In genomic region chr7:183907-184767, GRCh38 we compare ENCODE assay signal across 24 cellular contexts. TPM values are rescaled to one million over a fixed set of nuclear protein-coding genes. Genes with fewer than 3 reads are reported as not detected.
"Had no signal": no experiment of that assay in that cellular context is flagged by ENCODE, and none has a peak within 500 bp of the region (broad histone marks: within the 10 kb centered on the region; RNA-seq: fewer than 3 reads in every experiment).

No MANE protein-coding gene starts in this region.

- H3K9me3 Mint-ChIP-seq: activated CD4-positive, alpha-beta memory T cell treated with anti-CD3 and anti-CD28 coated beads for 36 hours; activated CD4-positive, alpha-beta T cell treated with anti-CD3 and anti-CD28 coated beads, Interleukin-2, amount 10 ng/mL, durations not matched to agents 24 days and 14 days; activated T-cell treated with anti-CD3 and anti-CD28 coated beads, Interleukin-2, amount 50 U/mL, for 24 hours; dendritic cell treated with granulocyte-macrophage colony-stimulating factor and Interleukin-4, amounts not matched to agents 40 ng/mL and 50 ng/mL, for 4 days; mesothelial cell of epicardium; naive thymus-derived CD8-positive, alpha-beta T cell; stimulated activated effector memory CD8-positive, alpha-beta T cell treated with anti-CD3 and anti-CD28 coated beads, Interleukin-12 subunit alpha, Interleukin-12 subunit beta, amount 100 ng/mL, for 72 hours; stimulated activated naive CD8-positive, alpha-beta T cell treated with anti-CD3 and anti-CD28 coated beads, Interleukin-15, Interleukin-2, amounts not matched to agents 100 ng/mL and 50 ng/mL, for 24 hours; T-helper 1 cell treated with Interleukin-12 subunit alpha and Interleukin-12 subunit beta and Interleukin-4 antibody, amounts not matched to agents 30 μg/mL and 1 μg/mL, for 36 hours; type B pancreatic cell had no signal

- H3K9me3 ChIP-seq: esophagus squamous epithelium had no signal

- DNase-seq: activated CD4-positive, alpha-beta memory T cell treated with anti-CD3 and anti-CD28 coated beads for 36 hours; activated CD4-positive, alpha-beta T cell treated with anti-CD3 and anti-CD28 coated beads, Interleukin-2, amount 10 ng/mL, durations not matched to agents 24 days and 14 days; activated CD4-positive, CD25-positive, alpha-beta regulatory T cell treated with anti-CD3 and anti-CD28 coated beads, Interleukin-2, amount 50 U/mL, for 72 hours; activated CD8-positive, alpha-beta memory T cell treated with anti-CD3 and anti-CD28 coated beads, Interleukin-2, amount 50 U/mL, for 48 hours; activated gamma-delta T cell treated with Interleukin-2 at 50 U/mL for 16 hours; activated naive CD4-positive, alpha-beta T cell treated with anti-CD3 and anti-CD28 coated beads, Interleukin-2, amount 50 U/mL, for 16 hours; activated T-cell treated with anti-CD3 and anti-CD28 coated beads, Interleukin-2, amount 50 U/mL, for 24 hours; amniotic stem cell; brain microvascular endothelial cell; esophagus squamous epithelium; left cardiac atrium; naive thymus-derived CD8-positive, alpha-beta T cell; small intestine; stimulated activated CD4-positive, alpha-beta T cell treated with anti-CD3 and anti-CD28 coated beads, Interleukin-4, amount 100 ng/mL, for 24 hours; SW 1271; T-helper 9 cell had no signal

- H3K36me3 Mint-ChIP-seq: activated CD4-positive, alpha-beta memory T cell treated with anti-CD3 and anti-CD28 coated beads for 36 hours; mesothelial cell of epicardium; naive thymus-derived CD8-positive, alpha-beta T cell; stimulated activated effector memory CD8-positive, alpha-beta T cell treated with anti-CD3 and anti-CD28 coated beads, Interleukin-12 subunit alpha, Interleukin-12 subunit beta, amount 100 ng/mL, for 72 hours; type B pancreatic cell had no signal

- H3K36me3 ChIP-seq: brain microvascular endothelial cell, esophagus squamous epithelium had no signal

- H3K27me3 ChIP-seq: brain microvascular endothelial cell, hepatocyte had no signal

- H3K4me1 Mint-ChIP-seq: activated CD4-positive, alpha-beta T cell treated with anti-CD3 and anti-CD28 coated beads, Interleukin-2, amount 10 ng/mL, durations not matched to agents 24 days and 14 days; naive thymus-derived CD8-positive, alpha-beta T cell; stimulated activated effector memory CD8-positive, alpha-beta T cell treated with anti-CD3 and anti-CD28 coated beads, Interleukin-12 subunit alpha, Interleukin-12 subunit beta, amount 100 ng/mL, for 72 hours had no signal

- H3K27me3 Mint-ChIP-seq: activated CD4-positive, alpha-beta memory T cell treated with anti-CD3 and anti-CD28 coated beads for 36 hours; activated CD4-positive, alpha-beta T cell treated with anti-CD3 and anti-CD28 coated beads, Interleukin-2, amount 10 ng/mL, durations not matched to agents 24 days and 14 days; activated T-cell treated with anti-CD3 and anti-CD28 coated beads, Interleukin-2, amount 50 U/mL, for 24 hours; stimulated activated naive CD8-positive, alpha-beta T cell treated with anti-CD3 and anti-CD28 coated beads, Interleukin-15, Interleukin-2, amounts not matched to agents 100 ng/mL and 50 ng/mL, for 24 hours had no signal

- H3K4me2 ChIP-seq: hepatocyte had no signal

- H2AFZ ChIP-seq: hepatocyte had no signal

- H3K4me3 Mint-ChIP-seq: activated CD4-positive, alpha-beta memory T cell treated with anti-CD3 and anti-CD28 coated beads for 36 hours; activated CD4-positive, alpha-beta T cell treated with anti-CD3 and anti-CD28 coated beads, Interleukin-2, amount 10 ng/mL, durations not matched to agents 24 days and 14 days; activated T-cell treated with anti-CD3 and anti-CD28 coated beads, Interleukin-2, amount 50 U/mL, for 24 hours; dendritic cell treated with granulocyte-macrophage colony-stimulating factor and Interleukin-4, amounts not matched to agents 40 ng/mL and 50 ng/mL, for 4 days; mesothelial cell of epicardium; naive thymus-derived CD8-positive, alpha-beta T cell; stimulated activated effector memory CD8-positive, alpha-beta T cell treated with anti-CD3 and anti-CD28 coated beads, Interleukin-12 subunit alpha, Interleukin-12 subunit beta, amount 100 ng/mL, for 72 hours; stimulated activated naive CD8-positive, alpha-beta T cell treated with anti-CD3 and anti-CD28 coated beads, Interleukin-15, Interleukin-2, amounts not matched to agents 100 ng/mL and 50 ng/mL, for 24 hours; T-helper 1 cell treated with Interleukin-12 subunit alpha and Interleukin-12 subunit beta and Interleukin-4 antibody, amounts not matched to agents 30 μg/mL and 1 μg/mL, for 36 hours; type B pancreatic cell had no signal

- H3K27ac Mint-ChIP-seq: activated CD4-positive, alpha-beta memory T cell treated with anti-CD3 and anti-CD28 coated beads for 36 hours; activated CD4-positive, alpha-beta T cell treated with anti-CD3 and anti-CD28 coated beads, Interleukin-2, amount 10 ng/mL, durations not matched to agents 24 days and 14 days; activated T-cell treated with anti-CD3 and anti-CD28 coated beads, Interleukin-2, amount 50 U/mL, for 24 hours; mesothelial cell of epicardium; naive thymus-derived CD8-positive, alpha-beta T cell; stimulated activated effector memory CD8-positive, alpha-beta T cell treated with anti-CD3 and anti-CD28 coated beads, Interleukin-12 subunit alpha, Interleukin-12 subunit beta, amount 100 ng/mL, for 72 hours; stimulated activated naive CD8-positive, alpha-beta T cell treated with anti-CD3 and anti-CD28 coated beads, Interleukin-15, Interleukin-2, amounts not matched to agents 100 ng/mL and 50 ng/mL, for 24 hours; T-helper 1 cell treated with Interleukin-12 subunit alpha and Interleukin-12 subunit beta and Interleukin-4 antibody, amounts not matched to agents 30 μg/mL and 1 μg/mL, for 36 hours; type B pancreatic cell had no signal

- H3K4me3 ChIP-seq: esophagus squamous epithelium, hepatocyte had no signal

- ATAC-seq: naive thymus-derived CD8-positive, alpha-beta T cell; stimulated activated effector memory CD8-positive, alpha-beta T cell treated with anti-CD3 and anti-CD28 coated beads, Interleukin-12 subunit alpha, Interleukin-12 subunit beta, amount 100 ng/mL, for 72 hours had no signal

- H3K27ac ChIP-seq: brain microvascular endothelial cell, hepatocyte, VCaP had no signal

RNA-seq across cellular contexts. Expression of gene FAM20C, which starts 8.2 kb away (rescaled TPM):
- polyA plus RNA-seq: naive thymus-derived CD8-positive, alpha-beta T cell had no signal
